Comparison of ENCODE assay signal across 16 cellular contexts in genomic region chr1:151814971-151815545, GRCh38. TPM values are rescaled to one million over a fixed set of nuclear protein-coding genes. Genes with fewer than 3 reads are reported as not detected.
DNase-seq lines count a peak whose midpoint lies in the region; ATAC-seq and TF ChIP-seq lines count a peak whose summit lies in the region.
"Had no signal": no experiment of that assay in that cellular context is flagged by ENCODE, and none has a peak within 500 bp of the region (broad histone marks: within the 10 kb centered on the region; RNA-seq: fewer than 3 reads in every experiment).

No MANE protein-coding gene starts in this region.

- H3K9ac ChIP-seq in smooth muscle cell (ENCODE audit: low read depth), result no peak overlapping the region

- H3K27me3 ChIP-seq in CD4-positive, CD25-positive, alpha-beta regulatory T cell (ENCODE audit: control insufficient read depth, insufficient read depth, low read length), result no peaks in the 10 kb centered on the region
- H3K27me3 ChIP-seq in CD8-positive, alpha-beta T cell (ENCODE audit: insufficient read depth, low read length), result no peaks in the 10 kb centered on the region
- H3K27me3 ChIP-seq in smooth muscle cell (ENCODE audit: low read depth), result no peaks in the 10 kb centered on the region
- H3K27me3 ChIP-seq: MG63, Peyer's patch had no signal

- H3K4me2 ChIP-seq in smooth muscle cell, result no peak overlapping the region

- peaks cover 0 to 67% (median 32%) of the 10 kb centered on the region in 4 donors for H3K4me1 Mint-ChIP-seq in CD4-positive, CD25-positive, alpha-beta regulatory T cell
- H3K4me1 Mint-ChIP-seq in CD8-positive, alpha-beta T cell (ENCODE audit: low read depth), result peaks cover 54% of the 10 kb centered on the region
- peaks cover 78% of the 10 kb centered on the region for H3K4me1 Mint-ChIP-seq in activated CD4-positive, alpha-beta memory T cell treated with anti-CD3 and anti-CD28 coated beads, Interleukin-2, amount 10 ng/mL, durations not matched to agents 7 days and 5 days
- H3K4me1 Mint-ChIP-seq in natural killer cell (peaks cover 32 to 40% of the 10 kb centered on the region in 2 donors), mesothelial cell of epicardium (no peaks in the 10 kb centered on the region)

- H3K9me3 ChIP-seq in CD4-positive, CD25-positive, alpha-beta regulatory T cell (ENCODE audit: control insufficient read depth in 2 of 2, low read length in 2 of 2), result no peaks in the 10 kb centered on the region
- H3K9me3 ChIP-seq in CD8-positive, alpha-beta T cell (ENCODE audit: low read length), result no peaks in the 10 kb centered on the region
- no peaks in the 10 kb centered on the region for H3K9me3 ChIP-seq in smooth muscle cell (replicated peaks; ENCODE audit: low read depth)
- H3K9me3 ChIP-seq: MG63, Peyer's patch had no signal

- H3K27ac ChIP-seq in CD4-positive, CD25-positive, alpha-beta regulatory T cell (ENCODE audit: insufficient read depth, low read length, poor library complexity, severe bottlenecking), result peak overlapping the region; percentile 61
- H3K27ac ChIP-seq in CD8-positive, alpha-beta T cell (ENCODE audit: low read depth, low read length), result no peak overlapping the region
- no peak overlapping the region for H3K27ac ChIP-seq in smooth muscle cell (ENCODE audit: low read depth)
- H3K27ac ChIP-seq: SK-N-MC had no signal

- peak overlapping the region; percentile 37 for H3K4me3 ChIP-seq in CD4-positive, CD25-positive, alpha-beta regulatory T cell (ENCODE audit: low read depth, low read length)
- H3K4me3 ChIP-seq in CD8-positive, alpha-beta T cell (ENCODE audit: low read depth, low read length), result no peak overlapping the region
- H3K4me3 ChIP-seq in smooth muscle cell, result no peak overlapping the region
- H3K4me3 ChIP-seq: MG63, Peyer's patch, SK-N-MC had no signal

- WGBS in smooth muscle cell (ENCODE audit: low lambda C conversion rate), result 88% methylated on average over 8 of the region's 8 CpGs

- H3K79me2 ChIP-seq in smooth muscle cell (ENCODE audit: low read depth), result no peaks in the 10 kb centered on the region

- no peak for TF ChIP-seq CTCF in CD8-positive, alpha-beta T cell (IDR thresholded peaks at IDR 0.05)
- TF ChIP-seq CTCF in natural killer cell (IDR thresholded peaks at IDR 0.05), result no peak
- no peak for TF ChIP-seq CTCF in mesothelial cell of epicardium (IDR thresholded peaks at IDR 0.05; ENCODE audit: unreplicated experiment)
- TF ChIP-seq CTCF in smooth muscle cell (IDR thresholded peaks at IDR 0.05; ENCODE audit: borderline replicate concordance, insufficient read depth, poor library complexity, severe bottlenecking), result no peak

- no peak for ATAC-seq in CD4-positive, CD25-positive, alpha-beta regulatory T cell (ENCODE audit: low read depth in 2 of 2)
- ATAC-seq in CD8-positive, alpha-beta T cell, result no peak
- no peak for ATAC-seq in natural killer cell
- no peak for ATAC-seq in HG02840 (IDR thresholded peaks at IDR 0.05; ENCODE audit: low FRiP score, unreplicated experiment)

- DNase-seq in CD4-positive, CD25-positive, alpha-beta regulatory T cell, result no peak
- DNase-seq in CD8-positive, alpha-beta T cell, result no peak
- no peak for DNase-seq in activated CD4-positive, alpha-beta memory T cell treated with anti-CD3 and anti-CD28 coated beads, Interleukin-2, amount 10 ng/mL, durations not matched to agents 7 days and 5 days
- DNase-seq in natural killer cell (no peak), mesothelial cell of epicardium (ENCODE audit: low spot score in 2 of 2, unreplicated experiment in 2 of 2) (no peak), smooth muscle cell (lab: John Stamatoyannopoulos, UW; ENCODE audit: unreplicated experiment) (no peak), glomerular visceral epithelial cell (ENCODE audit: extremely low spot score) (no peak)
- DNase-seq: EL, MG63, NCI-H1092 treated with DMSO at 0.1 percent for 48 hours, NCI-H524 had no signal

- intact Hi-C loops in CD8-positive, alpha-beta T cell (cut with DNase I, micrococcal nuclease), result no loop called here
- intact Hi-C loops in natural killer cell (cut with micrococcal nuclease), result no loop called here

- H3K4me1 ChIP-seq in CD4-positive, CD25-positive, alpha-beta regulatory T cell (ENCODE audit: control insufficient read depth, insufficient read depth, low read length, poor library complexity, severe bottlenecking), result peaks cover 41% of the 10 kb centered on the region
- H3K4me1 ChIP-seq in CD8-positive, alpha-beta T cell (ENCODE audit: insufficient read depth, low read length), result peaks cover 30% of the 10 kb centered on the region
- no peaks in the 10 kb centered on the region for H3K4me1 ChIP-seq in smooth muscle cell (ENCODE audit: low read depth)
- H3K4me1 ChIP-seq: Peyer's patch had no signal

- no peaks in the 10 kb centered on the region for H3K36me3 ChIP-seq in CD4-positive, CD25-positive, alpha-beta regulatory T cell (ENCODE audit: control insufficient read depth, insufficient read depth, low read length)
- H3K36me3 ChIP-seq in CD8-positive, alpha-beta T cell (ENCODE audit: insufficient read depth, low read length), result no peaks in the 10 kb centered on the region
- no peaks in the 10 kb centered on the region for H3K36me3 ChIP-seq in smooth muscle cell (ENCODE audit: low read depth)
- H3K36me3 ChIP-seq: MG63 had no signal

- POLR2A ChIA-PET in CD8-positive, alpha-beta T cell (lab: Charles Lee), result interaction anchor here (1.2 to 1.9 kb wide), 4 partner anchors 8 to 52 kb away, joined by 3 to 5 read pairs (median 4); partner anchors contain the start of gene MRPL9
- POLR2A ChIA-PET in activated CD4-positive, alpha-beta memory T cell treated with anti-CD3 and anti-CD28 coated beads, Interleukin-2, amount 10 ng/mL, durations not matched to agents 7 days and 5 days (lab: Charles Lee), result interaction anchor here (0.6 to 4.8 kb wide), 5 partner anchors 10 to 40 kb away, joined by 3 to 48 read pairs (median 4); partner anchors contain the start of gene RORC

- H3F3A ChIP-seq in smooth muscle cell (ENCODE audit: low read depth), result no peaks in the 10 kb centered on the region

- peak overlapping the region in 2 of 3 donors; percentile 5 to 78 for H3K27ac Mint-ChIP-seq in CD4-positive, CD25-positive, alpha-beta regulatory T cell
- H3K27ac Mint-ChIP-seq in CD8-positive, alpha-beta T cell, result peak overlapping the region; percentile 78
- peak overlapping the region; percentile 80 for H3K27ac Mint-ChIP-seq in activated CD4-positive, alpha-beta memory T cell treated with anti-CD3 and anti-CD28 coated beads, Interleukin-2, amount 10 ng/mL, durations not matched to agents 7 days and 5 days
- H3K27ac Mint-ChIP-seq in natural killer cell, result peak overlapping the region; percentile 3 to 64
- no peak overlapping the region for H3K27ac Mint-ChIP-seq in mesothelial cell of epicardium

- CTCF ChIA-PET in CD8-positive, alpha-beta T cell (lab: Charles Lee), result interaction anchor here (0.5 to 1.3 kb wide), 2 partner anchors 13 to 220 kb away, joined by 3 to 4 read pairs; no protein-coding TSS in a partner anchor
- CTCF ChIA-PET in activated CD4-positive, alpha-beta memory T cell treated with anti-CD3 and anti-CD28 coated beads, Interleukin-2, amount 10 ng/mL, durations not matched to agents 7 days and 5 days (lab: Charles Lee), result interaction anchor here (0.5 to 2.5 kb wide), 5 partner anchors 15 to 618 kb away, joined by 3 to 11 read pairs (median 4); partner anchors contain the start of gene TDRKH

- no peaks in the 10 kb centered on the region for H3K36me3 Mint-ChIP-seq in CD4-positive, CD25-positive, alpha-beta regulatory T cell
- no peaks in the 10 kb centered on the region for H3K36me3 Mint-ChIP-seq in CD8-positive, alpha-beta T cell
- peaks cover 13% of the 10 kb centered on the region for H3K36me3 Mint-ChIP-seq in activated CD4-positive, alpha-beta memory T cell treated with anti-CD3 and anti-CD28 coated beads, Interleukin-2, amount 10 ng/mL, durations not matched to agents 7 days and 5 days (ENCODE audit: low read depth)
- H3K36me3 Mint-ChIP-seq in natural killer cell, result no peaks in the 10 kb centered on the region
- H3K36me3 Mint-ChIP-seq in mesothelial cell of epicardium, result no peaks in the 10 kb centered on the region

- no peak overlapping the region for H2AFZ ChIP-seq in smooth muscle cell (ENCODE audit: low read depth)

- H3K27me3 Mint-ChIP-seq in CD4-positive, CD25-positive, alpha-beta regulatory T cell, result no peaks in the 10 kb centered on the region
- H3K27me3 Mint-ChIP-seq in CD8-positive, alpha-beta T cell (ENCODE audit: low read depth), result no peaks in the 10 kb centered on the region
- no peaks in the 10 kb centered on the region for H3K27me3 Mint-ChIP-seq in activated CD4-positive, alpha-beta memory T cell treated with anti-CD3 and anti-CD28 coated beads, Interleukin-2, amount 10 ng/mL, durations not matched to agents 7 days and 5 days
- H3K27me3 Mint-ChIP-seq in natural killer cell (ENCODE audit: low read depth in 2 of 2), result peaks cover 0 to 2% of the 10 kb centered on the region in 2 donors
- peaks cover 22% of the 10 kb centered on the region for H3K27me3 Mint-ChIP-seq in mesothelial cell of epicardium (ENCODE audit: low read depth)

- no peaks in the 10 kb centered on the region for H4K20me1 ChIP-seq in smooth muscle cell (ENCODE audit: low read depth)

- H3K4me3 Mint-ChIP-seq in CD4-positive, CD25-positive, alpha-beta regulatory T cell, result peak overlapping the region in 2 of 4 donors; percentile 61 to 64
- peak overlapping the region; percentile 37 for H3K4me3 Mint-ChIP-seq in CD8-positive, alpha-beta T cell
- no peak overlapping the region for H3K4me3 Mint-ChIP-seq in activated CD4-positive, alpha-beta memory T cell treated with anti-CD3 and anti-CD28 coated beads, Interleukin-2, amount 10 ng/mL, durations not matched to agents 7 days and 5 days
- peak overlapping the region; percentile 25 for H3K4me3 Mint-ChIP-seq in natural killer cell
- H3K4me3 Mint-ChIP-seq in mesothelial cell of epicardium, result no peak overlapping the region

- no peaks in the 10 kb centered on the region for H3K9me3 Mint-ChIP-seq in CD4-positive, CD25-positive, alpha-beta regulatory T cell
- H3K9me3 Mint-ChIP-seq in CD8-positive, alpha-beta T cell, result no peaks in the 10 kb centered on the region
- no peaks in the 10 kb centered on the region for H3K9me3 Mint-ChIP-seq in activated CD4-positive, alpha-beta memory T cell treated with anti-CD3 and anti-CD28 coated beads, Interleukin-2, amount 10 ng/mL, durations not matched to agents 7 days and 5 days
- H3K9me3 Mint-ChIP-seq in natural killer cell, result no peaks in the 10 kb centered on the region
- H3K9me3 Mint-ChIP-seq in mesothelial cell of epicardium, result no peaks in the 10 kb centered on the region

RNA-seq across cellular contexts. Expression of gene LINGO4, which starts 9.8 kb away (rescaled TPM):
- 0.22 TPM for total RNA-seq in CD4-positive, CD25-positive, alpha-beta regulatory T cell
- under 1 TPM in 2 of 4 donors, not detected in 2; 0.15 to 0.33 TPM for polyA plus RNA-seq in CD4-positive, CD25-positive, alpha-beta regulatory T cell
- under 1 TPM; 0.11 to 0.22 TPM for total RNA-seq in CD8-positive, alpha-beta T cell
- total RNA-seq in activated CD4-positive, alpha-beta memory T cell treated with anti-CD3 and anti-CD28 coated beads, Interleukin-2, amount 10 ng/mL, durations not matched to agents 7 days and 5 days, result 1 to 10 TPM; 1.2 to 1.3 TPM
- total RNA-seq in natural killer cell (not detected), mesothelial cell of epicardium (not detected in 3 replicates), smooth muscle cell (not detected in 2 replicates)
- polyA plus RNA-seq in smooth muscle cell, result not detected in 2 replicates
- total RNA-seq: H4 had no signal

RNA-seq across cellular contexts. Expression of gene RORC, which starts 16.5 kb away (rescaled TPM):
- total RNA-seq in CD4-positive, CD25-positive, alpha-beta regulatory T cell, result 6.2 TPM
- polyA plus RNA-seq in CD4-positive, CD25-positive, alpha-beta regulatory T cell, result 10 to 100 TPM; 10.6 to 16.7 (median 15.1) TPM
- total RNA-seq in CD8-positive, alpha-beta T cell, result 1 to 10 TPM; 4.8 to 5.6 TPM
- total RNA-seq in activated CD4-positive, alpha-beta memory T cell treated with anti-CD3 and anti-CD28 coated beads, Interleukin-2, amount 10 ng/mL, durations not matched to agents 7 days and 5 days, result 10 to 100 TPM; 25.4 to 25.8 TPM
- total RNA-seq in natural killer cell, result under 1 TPM; 0.14 to 0.78 (median 0.70) TPM
- total RNA-seq in mesothelial cell of epicardium, result not detected in 3 replicates
- total RNA-seq in smooth muscle cell, result not detected in 2 replicates
- not detected in 2 replicates for polyA plus RNA-seq in smooth muscle cell

RNA-seq across cellular contexts. Expression of gene C2CD4D, which starts 24.6 kb away (rescaled TPM):
- total RNA-seq in CD4-positive, CD25-positive, alpha-beta regulatory T cell, result 0.94 TPM
- polyA plus RNA-seq in CD4-positive, CD25-positive, alpha-beta regulatory T cell, result 1 to 10 TPM; 1.3 to 4.0 (median 2.8) TPM
- total RNA-seq in CD8-positive, alpha-beta T cell, result under 1 TPM; 0.44 to 0.65 TPM
- total RNA-seq in activated CD4-positive, alpha-beta memory T cell treated with anti-CD3 and anti-CD28 coated beads, Interleukin-2, amount 10 ng/mL, durations not matched to agents 7 days and 5 days, result 1 to 10 TPM; 3.0 to 3.7 TPM
- under 1 TPM in 2 of 3 donors, not detected in 1; 0.20 to 0.24 TPM for total RNA-seq in natural killer cell
- total RNA-seq in mesothelial cell of epicardium, result 0.38 to 0.65 TPM (median 0.53 TPM) in 3 replicates
- not detected in 2 replicates for total RNA-seq in smooth muscle cell
- 1.2 TPM in 1 of 2 replicates, not detected in the other for polyA plus RNA-seq in smooth muscle cell
- total RNA-seq: H4, Right ventricle myocardium inferior had no signal

RNA-seq across cellular contexts. Expression of gene TDRKH, which starts 24.8 kb away (rescaled TPM):
- total RNA-seq in CD4-positive, CD25-positive, alpha-beta regulatory T cell, result 12.6 TPM
- polyA plus RNA-seq in CD4-positive, CD25-positive, alpha-beta regulatory T cell, result 10 to 100 TPM in 3 of 4 donors, 1 to 10 TPM in 1; 9.5 to 18.0 (median 14.3) TPM
- 1 to 10 TPM; 3.6 to 3.9 TPM for total RNA-seq in CD8-positive, alpha-beta T cell
- 10 to 100 TPM; 27.1 to 30.9 TPM for total RNA-seq in activated CD4-positive, alpha-beta memory T cell treated with anti-CD3 and anti-CD28 coated beads, Interleukin-2, amount 10 ng/mL, durations not matched to agents 7 days and 5 days
- total RNA-seq in natural killer cell (10 to 100 TPM in 1 of 3 donors, 1 to 10 TPM in 2; 6.3 to 14.5 (median 8.0) TPM), mesothelial cell of epicardium (8.2 to 9.9 TPM (median 8.4 TPM) in 3 replicates), smooth muscle cell (3.9 and 8.5 TPM in 2 replicates)
- 3.9 and 4.7 TPM in 2 replicates for polyA plus RNA-seq in smooth muscle cell

RNA-seq across cellular contexts. Expression of gene THEM5, which starts 38.5 kb away (rescaled TPM):
- not detected for total RNA-seq in CD4-positive, CD25-positive, alpha-beta regulatory T cell
- polyA plus RNA-seq in CD4-positive, CD25-positive, alpha-beta regulatory T cell, result under 1 TPM in 1 of 4 donors, not detected in 3; 0.25 TPM
- total RNA-seq in CD8-positive, alpha-beta T cell, result not detected
- total RNA-seq in activated CD4-positive, alpha-beta memory T cell treated with anti-CD3 and anti-CD28 coated beads, Interleukin-2, amount 10 ng/mL, durations not matched to agents 7 days and 5 days, result not detected
- under 1 TPM in 1 of 3 donors, not detected in 2; 0.52 TPM for total RNA-seq in natural killer cell
- total RNA-seq in mesothelial cell of epicardium, result not detected in 3 replicates
- 0.76 and 2.1 TPM in 2 replicates for total RNA-seq in smooth muscle cell
- 1.0 and 1.3 TPM in 2 replicates for polyA plus RNA-seq in smooth muscle cell
- total RNA-seq: H4, Peyer's patch, Right ventricle myocardium inferior had no signal

Comparison
In these comparisons a context has a peak if more than half of its experiments do, and no peak if none do; other contexts are left out.
1. H3K4me3 Mint-ChIP-seq: peak in CD8-positive, alpha-beta T cell (single experiment) and natural killer cell (single experiment); none in activated CD4-positive, alpha-beta memory T cell treated with anti-CD3 and anti-CD28 coated beads, Interleukin-2, amount 10 ng/mL, durations not matched to agents 7 days and 5 days (single experiment) and mesothelial cell of epicardium (single experiment).